16 cellular contexts compared by ENCODE assay signal in genomic region chr10:7693194-7693593, GRCh38. TPM values are rescaled to one million over a fixed set of nuclear protein-coding genes. Genes with fewer than 3 reads are reported as not detected.
"Had no signal": no experiment of that assay in that cellular context is flagged by ENCODE, and none has a peak within 500 bp of the region (broad histone marks: within the 10 kb centered on the region; RNA-seq: fewer than 3 reads in every experiment).

No MANE protein-coding gene starts in this region.

RNA-seq across cellular contexts. Expression of gene ITIH2, which starts 9.9 kb away (rescaled TPM):
- total RNA-seq: activated naive CD4-positive, alpha-beta T cell treated with anti-CD3 and anti-CD28 coated beads for 36 hours; activated naive CD4-positive, alpha-beta T cell treated with anti-CD3 and anti-CD28 coated beads, Interleukin-2, amount 50 U/mL, for 72 hours; activated naive CD8-positive, alpha-beta T cell treated with anti-CD3 and anti-CD28 coated beads for 36 hours; activated naive CD8-positive, alpha-beta T cell treated with anti-CD3 and anti-CD28 coated beads, Interleukin-2, amount 10 ng/mL, durations not matched to agents 7 days and 5 days; activated T-cell treated with anti-CD3 and anti-CD28 coated beads, Interleukin-2, amount 50 U/mL, for 72 hours; activated T-helper 1 cell treated with anti-CD3 and anti-CD28 coated beads, Interleukin-12 subunit alpha, Interleukin-12 subunit beta, Interleukin-2, Interleukin-4 antibody, amounts not matched to agents 30 ng/mL and 10 ng/mL and 1 ng/mL, durations not matched to agents 14 hours and 24 hours and 36 hours; activated T-helper 17 cell treated with anti-CD3 and anti-CD28 coated beads, Interleukin-2, amount 50 U/mL, for 72 hours; activated T-helper 2 cell treated with anti-CD3 and anti-CD28 coated beads, Interferon-gamma antibody, Interleukin-2, Interleukin-4, amounts not matched to agents 10 μg/mL and 5 μg/mL and 100 μg/mL, durations not matched to agents 14 hours and 24 hours and 36 hours; astrocyte; body of pancreas; bronchial epithelial cell; cardiac muscle cell; cardiac septum; chondrocyte had no signal
- polyA plus RNA-seq: aorta had no signal

RNA-seq across cellular contexts. Expression of gene ITIH5, which starts 26.4 kb away (rescaled TPM):
- total RNA-seq: activated naive CD4-positive, alpha-beta T cell treated with anti-CD3 and anti-CD28 coated beads for 36 hours; activated naive CD8-positive, alpha-beta T cell treated with anti-CD3 and anti-CD28 coated beads for 36 hours; activated naive CD8-positive, alpha-beta T cell treated with anti-CD3 and anti-CD28 coated beads, Interleukin-2, amount 10 ng/mL, durations not matched to agents 7 days and 5 days; activated T-cell treated with anti-CD3 and anti-CD28 coated beads, Interleukin-2, amount 50 U/mL, for 4 hours; activated T-cell treated with anti-CD3 and anti-CD28 coated beads, Interleukin-2, amount 50 U/mL, for 72 hours; activated T-helper 1 cell treated with anti-CD3 and anti-CD28 coated beads, Interleukin-12 subunit alpha, Interleukin-12 subunit beta, Interleukin-2, Interleukin-4 antibody, amounts not matched to agents 30 ng/mL and 10 ng/mL and 1 ng/mL, durations not matched to agents 14 hours and 24 hours and 36 hours; activated T-helper 2 cell treated with anti-CD3 and anti-CD28 coated beads, Interferon-gamma antibody, Interleukin-2, Interleukin-4, amounts not matched to agents 10 μg/mL and 5 μg/mL and 100 μg/mL, durations not matched to agents 14 hours and 24 hours and 36 hours; bronchial epithelial cell had no signal
